In the genomic region with DNA sequence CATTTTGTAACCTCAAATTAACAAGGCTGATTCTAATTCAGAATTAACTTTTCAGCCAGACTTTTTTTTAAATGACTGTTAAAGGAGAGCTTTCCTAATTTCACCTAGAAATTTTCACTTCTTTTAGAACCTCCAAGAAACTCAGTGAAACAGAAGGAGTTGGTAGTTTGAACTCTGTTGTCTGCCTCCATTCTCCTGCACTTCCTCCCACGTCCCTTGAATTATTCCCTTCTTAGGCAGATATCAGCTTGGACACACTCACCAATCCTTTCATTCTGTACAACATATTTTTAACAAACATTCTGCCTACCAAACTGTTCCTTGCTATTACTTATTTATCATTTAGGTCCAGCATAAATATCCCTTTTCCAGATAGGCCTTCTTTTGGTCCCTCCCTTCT, we compare ENCODE assay signal across 16 cellular contexts.
"Had no signal": no experiment of that assay in that cellular context is flagged by ENCODE, and none has a peak within 500 bp of the region (broad histone marks: within the 10 kb centered on the region; RNA-seq: fewer than 3 reads in every experiment).

No MANE protein-coding gene starts in this region.

- H3K4me3 Mint-ChIP-seq: naive thymus-derived CD8-positive, alpha-beta T cell had no signal

- H3K27me3 Mint-ChIP-seq: naive thymus-derived CD8-positive, alpha-beta T cell had no signal

- H3K4me3 ChIP-seq: lung, smooth muscle cell, stomach, testis, upper lobe of left lung had no signal

- H3K27me3 ChIP-seq: stomach, testis, upper lobe of left lung had no signal

- DNase-seq: activated CD4-positive, CD25-positive, alpha-beta regulatory T cell treated with anti-CD3 and anti-CD28 coated beads, Interleukin-2, amount 50 U/mL, for 72 hours; activated gamma-delta T cell treated with Interleukin-2 at 50 U/mL for 16 hours; activated T-cell treated with anti-CD3 and anti-CD28 coated beads, Interleukin-2, amount 50 U/mL, for 1 hour; dermis blood vessel endothelial cell; head of caudate nucleus; left colon; naive thymus-derived CD8-positive, alpha-beta T cell; posterior cingulate gyrus; right cardiac atrium; stimulated activated CD4-positive, alpha-beta T cell treated with anti-CD3 and anti-CD28 coated beads, Interleukin-4, amount 100 ng/mL, for 4 hours; stomach; T-helper 9 cell; testis; upper lobe of left lung had no signal

- H3K9me3 Mint-ChIP-seq: naive thymus-derived CD8-positive, alpha-beta T cell had no signal

- H3K4me2 ChIP-seq: smooth muscle cell had no signal

- H3K27ac ChIP-seq: testis, upper lobe of left lung had no signal

- H3K4me1 ChIP-seq: testis, upper lobe of left lung had no signal

- H3K9me3 ChIP-seq: stomach, testis, upper lobe of left lung had no signal

- ATAC-seq: left colon; naive thymus-derived CD8-positive, alpha-beta T cell; right cardiac atrium had no signal
